Comparison of ENCODE assay signal across 8 cellular contexts in genomic region chr5:102762095-102762534, GRCh38. TPM values are rescaled to one million over a fixed set of nuclear protein-coding genes. Genes with fewer than 3 reads are reported as not detected.
A peak's percentile ranks its signal among the peaks of the same experiment; 100 is the strongest.
DNase-seq lines count a peak whose midpoint lies in the region; TF ChIP-seq lines count a peak whose summit lies in the region.

No MANE protein-coding gene starts in this region.

- DNase-seq in NCI-H510A treated with DMSO at 0.1 percent for 48 hours (lab: John Stamatoyannopoulos, UW) = peak; percentile 29
- no peak for DNase-seq in NCI-H510A (lab: John Stamatoyannopoulos, UW)
- peak; percentile 33 for DNase-seq in H4 (ENCODE audit: low spot score)
- DNase-seq in MM.1S = peak; percentile 51
- DNase-seq in epithelial cell of esophagus (ENCODE audit: low read depth) = peak; percentile 74
- no peak for DNase-seq in brain microvascular endothelial cell
- no peak for DNase-seq in activated CD4-positive, alpha-beta T cell treated with anti-CD3 and anti-CD28 coated beads, Interleukin-2, amount 50 U/mL, for 1 hour

- H4K20me1 ChIP-seq in MM.1S (ENCODE audit: insufficient read depth, low read length) = no peaks in the 10 kb centered on the region

- no peaks in the 10 kb centered on the region for H3K36me3 ChIP-seq in MM.1S (replicated peaks; ENCODE audit: insufficient read depth, low read length)
- H3K36me3 ChIP-seq in brain microvascular endothelial cell (replicated peaks) = no peaks in the 10 kb centered on the region

- H3K4me3 ChIP-seq in MM.1S (ENCODE audit: low read length) = peak overlapping the region; percentile 57
- H3K4me3 ChIP-seq in epithelial cell of esophagus (ENCODE audit: low read length) = no peak overlapping the region
- H3K4me3 ChIP-seq in brain microvascular endothelial cell (ENCODE audit: low read depth, low read length) = no peak overlapping the region

- no peaks in the 10 kb centered on the region for H3K9me2 ChIP-seq in MM.1S (replicated peaks; ENCODE audit: insufficient read depth, low read length)

- no peaks in the 10 kb centered on the region for H3K9me3 Mint-ChIP-seq in stimulated activated naive CD8-positive, alpha-beta T cell treated with anti-CD3 and anti-CD28 coated beads, Interleukin-15, Interleukin-2, amounts not matched to agents 100 ng/mL and 50 ng/mL, for 24 hours

- H3K27ac Mint-ChIP-seq in stimulated activated naive CD8-positive, alpha-beta T cell treated with anti-CD3 and anti-CD28 coated beads, Interleukin-15, Interleukin-2, amounts not matched to agents 100 ng/mL and 50 ng/mL, for 24 hours = peak overlapping the region; percentile 92

- H3K27ac ChIP-seq in MM.1S (ENCODE audit: low read length) (peak overlapping the region; percentile 56; the same call in 1 of the 2 replicates), brain microvascular endothelial cell (no peak overlapping the region)

- H3K4me3 Mint-ChIP-seq in stimulated activated naive CD8-positive, alpha-beta T cell treated with anti-CD3 and anti-CD28 coated beads, Interleukin-15, Interleukin-2, amounts not matched to agents 100 ng/mL and 50 ng/mL, for 24 hours = peak overlapping the region; percentile 75

- in situ Hi-C loops in brain microvascular endothelial cell (cut with HindIII; ENCODE audit: low pct_ligation_motif_present, low sequenced_read_pairs) = no loop called here

- H3K27me3 ChIP-seq in MM.1S (replicated peaks; ENCODE audit: insufficient read depth, low read length) = no peaks in the 10 kb centered on the region
- H3K27me3 ChIP-seq in brain microvascular endothelial cell (replicated peaks) = no peaks in the 10 kb centered on the region

- H3K4me1 ChIP-seq in MM.1S (ENCODE audit: low read length) = peaks cover 8% of the 10 kb centered on the region

- H3K4me1 Mint-ChIP-seq in stimulated activated naive CD8-positive, alpha-beta T cell treated with anti-CD3 and anti-CD28 coated beads, Interleukin-15, Interleukin-2, amounts not matched to agents 100 ng/mL and 50 ng/mL, for 24 hours (ENCODE audit: low read depth) = peaks cover 94% of the 10 kb centered on the region

- H3K36me3 Mint-ChIP-seq in stimulated activated naive CD8-positive, alpha-beta T cell treated with anti-CD3 and anti-CD28 coated beads, Interleukin-15, Interleukin-2, amounts not matched to agents 100 ng/mL and 50 ng/mL, for 24 hours (ENCODE audit: low read depth) = peaks cover 21% of the 10 kb centered on the region

- TF ChIP-seq CTCF in MM.1S (IDR thresholded peaks at IDR 0.05; ENCODE audit: low read length) (no peak), epithelial cell of esophagus (IDR thresholded peaks at IDR 0.05; ENCODE audit: insufficient read depth, low read depth, low read length, missing control alignments) (no peak), brain microvascular endothelial cell (IDR thresholded peaks at IDR 0.05; ENCODE audit: low read depth, low read length, missing control alignments) (no peak)

- peak overlapping the region; percentile 56 for H2AFZ ChIP-seq in MM.1S (ENCODE audit: low read length)

- peaks cover 16% of the 10 kb centered on the region for H3K79me2 ChIP-seq in MM.1S (ENCODE audit: low read length)

- H3K27me3 Mint-ChIP-seq in stimulated activated naive CD8-positive, alpha-beta T cell treated with anti-CD3 and anti-CD28 coated beads, Interleukin-15, Interleukin-2, amounts not matched to agents 100 ng/mL and 50 ng/mL, for 24 hours = no peaks in the 10 kb centered on the region

- no peaks in the 10 kb centered on the region for H3K9me3 ChIP-seq in MM.1S (replicated peaks; ENCODE audit: insufficient read depth, low read length)

- H3K9ac ChIP-seq in MM.1S (ENCODE audit: low read length) = peak overlapping the region; percentile 48

- H3K4me2 ChIP-seq in MM.1S (ENCODE audit: low read depth, low read length) = peak overlapping the region; percentile 73

- peaks cover 6% of the 10 kb centered on the region; the same call in 1 of the 2 replicates for H3F3A ChIP-seq in MM.1S (ENCODE audit: insufficient read depth, low read length)

RNA-seq across cellular contexts. Expression of gene PAM, which starts 7.0 kb away (rescaled TPM):
- 166 and 213 TPM in 2 replicates for total RNA-seq in H4 (2014; rRNA removed; shearing (Covaris generic))

Comparison
In these comparisons a context has a peak if more than half of its experiments do, and no peak if none do; other contexts are left out.
1. DNase-seq: peak in NCI-H510A treated with DMSO at 0.1 percent for 48 hours (single experiment), H4 (single experiment), MM.1S (single experiment) and epithelial cell of esophagus (single experiment); none in NCI-H510A (single experiment), brain microvascular endothelial cell (single experiment) and activated CD4-positive, alpha-beta T cell treated with anti-CD3 and anti-CD28 coated beads, Interleukin-2, amount 50 U/mL, for 1 hour (single experiment).